ENCODE assay signal across 27 cellular contexts in the genomic region with DNA sequence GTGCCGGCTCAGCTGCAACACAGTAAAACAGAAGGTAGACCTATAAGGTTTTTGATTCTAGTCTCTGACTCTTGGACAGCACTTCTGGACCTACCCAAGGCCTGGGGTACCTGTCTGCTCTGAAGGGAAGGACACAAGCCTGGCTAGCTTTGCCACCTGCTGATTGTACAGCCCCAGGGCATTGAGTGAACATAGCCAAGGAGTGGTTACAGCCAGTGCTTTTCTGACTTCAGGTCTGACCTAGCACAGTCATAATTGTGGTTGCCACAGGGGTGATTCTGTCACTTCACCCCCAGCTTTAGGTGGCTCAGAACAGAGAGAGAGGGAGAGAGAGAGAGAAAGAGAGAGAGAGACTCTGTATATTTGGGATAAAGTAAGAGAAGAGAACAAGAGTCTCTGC.
"Had no signal": no experiment of that assay in that cellular context is flagged by ENCODE, and none has a peak within 500 bp of the region (broad histone marks: within the 10 kb centered on the region; RNA-seq: fewer than 3 reads in every experiment).

No MANE protein-coding gene starts in this region.

- H3K27ac ChIP-seq: lower lobe of right lung, neural progenitor cell, neutrophil, parathyroid adenoma, psoas muscle, right lobe of liver, tibial nerve, uterus had no signal

- H3K36me3 Mint-ChIP-seq: immature natural killer cell; mesothelial cell of epicardium; naive B cell; neural progenitor cell; stimulated activated memory B cell treated with anti-CD40 and anti-IgM and Interleukin-4, amounts not matched to agents 10 μg/mL and 1 μg/mL and 100 μg/mL, for 72 hours; type B pancreatic cell had no signal

- DNase-seq: hypothalamus; immature natural killer cell; kidney; lower lobe of right lung; mesendoderm; naive B cell; natural killer cell; nephron progenitor cell; occipital lobe; psoas muscle; right lobe of liver; stimulated activated CD4-positive, alpha-beta T cell treated with anti-CD3 and anti-CD28 coated beads, Interleukin-1b, Interleukin-23, amount 100 ng/mL, for 48 hours; stimulated activated CD4-positive, alpha-beta T cell treated with anti-CD3 and anti-CD28 coated beads, Interleukin-2, amount 100 ng/mL, for 48 hours; stimulated activated CD4-positive, alpha-beta T cell treated with anti-CD3 and anti-CD28 coated beads, Interleukin-4, amount 100 ng/mL, for 4 hours; stimulated activated CD8-positive, alpha-beta memory T cell treated with anti-CD3 and anti-CD28 coated beads, Interleukin-4, amount 100 ng/mL, for 48 hours; stimulated activated naive CD4-positive, alpha-beta T cell treated with Interleukin-2 at 50 U/mL for 16 hours; stimulated activated naive CD8-positive, alpha-beta T cell treated with anti-CD3 and anti-CD28 coated beads, Interleukin-15, amount 100 ng/mL, for 72 hours; substantia nigra; uterus had no signal

- H3K79me2 ChIP-seq: parathyroid adenoma had no signal

- H3K27me3 Mint-ChIP-seq: naive B cell; stimulated activated memory B cell treated with anti-CD40 and anti-IgM and Interleukin-4, amounts not matched to agents 10 μg/mL and 1 μg/mL and 100 μg/mL, for 72 hours; stimulated activated naive CD8-positive, alpha-beta T cell treated with anti-CD3 and anti-CD28 coated beads, Interleukin-15, amount 100 ng/mL, for 72 hours; type B pancreatic cell had no signal

- H3K27ac Mint-ChIP-seq: immature natural killer cell; mesothelial cell of epicardium; naive B cell; natural killer cell; nephron progenitor cell; neural progenitor cell; stimulated activated memory B cell treated with anti-CD40 and anti-IgM and Interleukin-4, amounts not matched to agents 10 μg/mL and 1 μg/mL and 100 μg/mL, for 72 hours; stimulated activated naive CD8-positive, alpha-beta T cell treated with anti-CD3 and anti-CD28 coated beads, Interleukin-15, amount 100 ng/mL, for 72 hours; type B pancreatic cell had no signal

- H3K9ac ChIP-seq: neural progenitor cell, parathyroid adenoma had no signal

- H3K36me3 ChIP-seq: lower lobe of right lung, neural progenitor cell, neutrophil, right lobe of liver, tibial nerve, uterus had no signal

- H2AFZ ChIP-seq: neural progenitor cell, parathyroid adenoma had no signal

- H3K4me3 ChIP-seq: lower lobe of right lung, neural progenitor cell, psoas muscle, right lobe of liver, smooth muscle cell, tibial nerve, uterus had no signal

- H3K4me2 ChIP-seq: neural progenitor cell, smooth muscle cell had no signal

- H3K9me3 Mint-ChIP-seq: type B pancreatic cell had no signal

- H3K4me3 Mint-ChIP-seq: immature natural killer cell; mesothelial cell of epicardium; naive B cell; natural killer cell; nephron progenitor cell; neural progenitor cell; stimulated activated memory B cell treated with anti-CD40 and anti-IgM and Interleukin-4, amounts not matched to agents 10 μg/mL and 1 μg/mL and 100 μg/mL, for 72 hours; stimulated activated naive CD8-positive, alpha-beta T cell treated with anti-CD3 and anti-CD28 coated beads, Interleukin-15, amount 100 ng/mL, for 72 hours; type B pancreatic cell had no signal

- H3K9me3 ChIP-seq: lower lobe of right lung, neutrophil, right lobe of liver, uterus had no signal

- H3K4me1 Mint-ChIP-seq: immature natural killer cell; mesothelial cell of epicardium; naive B cell; natural killer cell; nephron progenitor cell; stimulated activated memory B cell treated with anti-CD40 and anti-IgM and Interleukin-4, amounts not matched to agents 10 μg/mL and 1 μg/mL and 100 μg/mL, for 72 hours; stimulated activated naive CD8-positive, alpha-beta T cell treated with anti-CD3 and anti-CD28 coated beads, Interleukin-15, amount 100 ng/mL, for 72 hours had no signal

- ATAC-seq: lower lobe of right lung; natural killer cell; psoas muscle; right lobe of liver; stimulated activated memory B cell treated with anti-CD40 and anti-IgM and Interleukin-4, amounts not matched to agents 10 μg/mL and 1 μg/mL and 100 μg/mL, for 72 hours; stimulated activated naive CD8-positive, alpha-beta T cell treated with anti-CD3 and anti-CD28 coated beads, Interleukin-15, amount 100 ng/mL, for 72 hours had no signal

- H3K4me1 ChIP-seq: lower lobe of right lung, neural progenitor cell, parathyroid adenoma, psoas muscle, right lobe of liver, tibial nerve, uterus had no signal

- H3K27me3 ChIP-seq: neural progenitor cell, neutrophil, right lobe of liver, tibial nerve, uterus had no signal
